ENCODE assay signal across 18 cellular contexts in genomic region chr6:141532211-141532610, GRCh38.
A peak's percentile ranks its signal among the peaks of the same experiment; 100 is the strongest.
DNase-seq lines count a peak whose midpoint lies in the region; ATAC-seq and TF ChIP-seq lines count a peak whose summit lies in the region.
"Had no signal": no experiment of that assay in that cellular context is flagged by ENCODE, and none has a peak within 500 bp of the region (broad histone marks: within the 10 kb centered on the region; RNA-seq: fewer than 3 reads in every experiment).

No MANE protein-coding gene starts in this region.

- no peak overlapping the region for H4K91ac ChIP-seq in neuronal stem cell (ENCODE audit: low read depth, low read length, poor library complexity)

- H3K36me3 Mint-ChIP-seq in stimulated activated effector memory CD8-positive, alpha-beta T cell treated with anti-CD3 and anti-CD28 coated beads, Interleukin-12 subunit alpha, Interleukin-12 subunit beta, amount 100 ng/mL, for 72 hours = no peaks in the 10 kb centered on the region
- H3K36me3 Mint-ChIP-seq: CD8-positive, alpha-beta T cell; IgD-negative memory B cell had no signal

- no peaks in the 10 kb centered on the region for H3K79me1 ChIP-seq in neuronal stem cell (ENCODE audit: low read depth, low read length)

- H2BK15ac ChIP-seq in neuronal stem cell (ENCODE audit: low read length) = no peak overlapping the region

- H3K27me3 ChIP-seq in left ventricle myocardium inferior (ENCODE audit: low read depth) = no peaks in the 10 kb centered on the region
- H3K27me3 ChIP-seq in neuronal stem cell (ENCODE audit: control insufficient read depth in 3 of 3, insufficient read depth in 3 of 3, low read depth in 1 of 3, low read length in 3 of 3) = no peaks in the 10 kb centered on the region
- H3K27me3 ChIP-seq: BLaER1 treated with 17β-estradiol and CSF1 and Interleukin-3, amounts not matched to agents 10 nM and 100 nM had no signal

- no peaks in the 10 kb centered on the region for H3K9me3 Mint-ChIP-seq in stimulated activated effector memory CD8-positive, alpha-beta T cell treated with anti-CD3 and anti-CD28 coated beads, Interleukin-12 subunit alpha, Interleukin-12 subunit beta, amount 100 ng/mL, for 72 hours
- H3K9me3 Mint-ChIP-seq: CD8-positive, alpha-beta T cell had no signal

- H3K36me3 ChIP-seq in left ventricle myocardium inferior = no peaks in the 10 kb centered on the region
- H3K36me3 ChIP-seq in neuronal stem cell (replicated peaks in 1 of 2; ENCODE audit: control insufficient read depth in 2 of 2, insufficient read depth in 2 of 2, low read length in 2 of 2) = no peaks in the 10 kb centered on the region

- H3K18ac ChIP-seq in neuronal stem cell (ENCODE audit: low read length) = peak overlapping the region; percentile 52

- H2BK5ac ChIP-seq in neuronal stem cell (ENCODE audit: low read length) = no peak overlapping the region

- no peak overlapping the region for H3K23ac ChIP-seq in neuronal stem cell (ENCODE audit: low read depth, low read length, poor library complexity)

- no peak overlapping the region for H3K27ac ChIP-seq in left ventricle myocardium inferior (replicated peaks)
- H3K27ac ChIP-seq in neuronal stem cell (replicated peaks; ENCODE audit: low read length) = no peak overlapping the region
- H3K27ac ChIP-seq: BLaER1 treated with 17β-estradiol and CSF1 and Interleukin-3, amounts not matched to agents 10 nM and 100 nM; GM23248; HL-60 had no signal

- no peak overlapping the region for H2AK5ac ChIP-seq in neuronal stem cell (ENCODE audit: low read depth, low read length)

- H3K9me3 ChIP-seq in left ventricle myocardium inferior (replicated peaks) = peaks cover 7% of the 10 kb centered on the region
- no peaks in the 10 kb centered on the region for H3K9me3 ChIP-seq in neuronal stem cell (replicated peaks in 1 of 2; ENCODE audit: control insufficient read depth in 2 of 2, insufficient read depth in 1 of 2, low read depth in 1 of 2, low read length in 2 of 2)

- intact Hi-C loops in left ventricle myocardium superior (cut with micrococcal nuclease) = no loop called here
- intact Hi-C loops in left ventricle myocardium inferior (cut with micrococcal nuclease) = no loop called here

- H3K4me1 Mint-ChIP-seq in stimulated activated effector memory CD8-positive, alpha-beta T cell treated with anti-CD3 and anti-CD28 coated beads, Interleukin-12 subunit alpha, Interleukin-12 subunit beta, amount 100 ng/mL, for 72 hours = no peaks in the 10 kb centered on the region
- H3K4me1 Mint-ChIP-seq: B cell, IgD-negative memory B cell had no signal

- no peak overlapping the region for H3K4me2 ChIP-seq in neuronal stem cell (ENCODE audit: insufficient read depth, low read length, poor library complexity, severe bottlenecking)
- H3K4me2 ChIP-seq: BLaER1 treated with 17β-estradiol and CSF1 and Interleukin-3, amounts not matched to agents 10 nM and 100 nM had no signal

- DNase-seq in activated effector memory CD4-positive, alpha-beta T cell treated with anti-CD3 and anti-CD28 coated beads, Interleukin-2, amount 50 U/mL, for 16 hours = peak; percentile 44
- DNase-seq in activated effector memory CD4-positive, alpha-beta T cell treated with Interleukin-2 at 50 U/mL for 16 hours = no peak
- DNase-seq in left ventricle myocardium superior (no peak), left ventricle myocardium inferior (no peak), NCI-H69 (lab: John Stamatoyannopoulos, UW) (peak; percentile 7), neuronal stem cell (ENCODE audit: low spot score) (no peak)
- no peak for DNase-seq in stimulated activated effector memory CD8-positive, alpha-beta T cell treated with anti-CD3 and anti-CD28 coated beads, Interleukin-12 subunit alpha, Interleukin-12 subunit beta, amount 100 ng/mL, for 72 hours (ENCODE audit: low spot score in 2 of 2)
- DNase-seq: CD8-positive, alpha-beta T cell; DMS153; DMS79; GDM1; GM23248; HCEC 1CT had no signal

- no peak overlapping the region for H2AFZ ChIP-seq in neuronal stem cell (ENCODE audit: low read length)
- H2AFZ ChIP-seq: GM23248 had no signal

- H2BK12ac ChIP-seq in neuronal stem cell (ENCODE audit: low read length) = no peak overlapping the region

- no peak overlapping the region for H3K4me3 Mint-ChIP-seq in stimulated activated effector memory CD8-positive, alpha-beta T cell treated with anti-CD3 and anti-CD28 coated beads, Interleukin-12 subunit alpha, Interleukin-12 subunit beta, amount 100 ng/mL, for 72 hours
- H3K4me3 Mint-ChIP-seq: B cell; CD8-positive, alpha-beta T cell; IgD-negative memory B cell had no signal

- H3K4me1 ChIP-seq in left ventricle myocardium inferior (no peaks in the 10 kb centered on the region), neuronal stem cell (ENCODE audit: control insufficient read depth in 2 of 2, insufficient read depth in 1 of 2, low read depth in 1 of 2, low read length in 2 of 2) (peaks cover 0 to 2% of the 10 kb centered on the region in 2 donors)
- H3K4me1 ChIP-seq: BLaER1 treated with 17β-estradiol and CSF1 and Interleukin-3, amounts not matched to agents 10 nM and 100 nM had no signal

- H3K27ac Mint-ChIP-seq in stimulated activated effector memory CD8-positive, alpha-beta T cell treated with anti-CD3 and anti-CD28 coated beads, Interleukin-12 subunit alpha, Interleukin-12 subunit beta, amount 100 ng/mL, for 72 hours = no peak overlapping the region
- H3K27ac Mint-ChIP-seq: B cell; CD8-positive, alpha-beta T cell; IgD-negative memory B cell had no signal

- TF ChIP-seq CTCF in left ventricle myocardium inferior (IDR thresholded peaks at IDR 0.05; ENCODE audit: borderline replicate concordance) = no peak

- H3K4me3 ChIP-seq in left ventricle myocardium inferior (no peak overlapping the region), neuronal stem cell (ENCODE audit: low read length in 2 of 2) (no peak overlapping the region)
- H3K4me3 ChIP-seq: BLaER1 treated with 17β-estradiol and CSF1 and Interleukin-3, amounts not matched to agents 10 nM and 100 nM; GM23248 had no signal

- no peak overlapping the region for H4K8ac ChIP-seq in neuronal stem cell (ENCODE audit: low read depth, low read length)

- no peak overlapping the region for H3K14ac ChIP-seq in neuronal stem cell (ENCODE audit: low read length)

- ATAC-seq in left ventricle myocardium superior (peak; percentile 63), HG03469 (IDR thresholded peaks at IDR 0.05; ENCODE audit: unreplicated experiment) (no peak)
- no peak for ATAC-seq in stimulated activated effector memory CD8-positive, alpha-beta T cell treated with anti-CD3 and anti-CD28 coated beads, Interleukin-12 subunit alpha, Interleukin-12 subunit beta, amount 100 ng/mL, for 72 hours
- ATAC-seq: CD8-positive, alpha-beta T cell had no signal

- H2BK120ac ChIP-seq in neuronal stem cell (ENCODE audit: low read depth, low read length) = no peak overlapping the region

- WGBS in neuronal stem cell (ENCODE audit: extremely low coverage in 2 of 2, insufficient read length in 2 of 2, insufficient replicate concordance in 1 of 2), 2 donors = no CpG with 5 or more reads among the region's 2 CpGs

- no peak overlapping the region for H3K4ac ChIP-seq in neuronal stem cell (ENCODE audit: low read length)

- no peak overlapping the region for H3K9ac ChIP-seq in neuronal stem cell (ENCODE audit: low read depth, low read length, poor library complexity)
- H3K9ac ChIP-seq: BLaER1 treated with 17β-estradiol and CSF1 and Interleukin-3, amounts not matched to agents 10 nM and 100 nM; GM23248 had no signal

Comparison
In these comparisons a context has a peak if more than half of its experiments do, and no peak if none do; other contexts are left out.
1. DNase-seq: peak in activated effector memory CD4-positive, alpha-beta T cell treated with anti-CD3 and anti-CD28 coated beads, Interleukin-2, amount 50 U/mL, for 16 hours (single experiment) and NCI-H69 (single experiment); none in activated effector memory CD4-positive, alpha-beta T cell treated with Interleukin-2 at 50 U/mL for 16 hours (single experiment), left ventricle myocardium superior (single experiment), left ventricle myocardium inferior (single experiment), neuronal stem cell (single experiment) and stimulated activated effector memory CD8-positive, alpha-beta T cell treated with anti-CD3 and anti-CD28 coated beads, Interleukin-12 subunit alpha, Interleukin-12 subunit beta, amount 100 ng/mL, for 72 hours (0 of 2).